1 cellular context compared by ENCODE assay signal in genomic region chr5:138241688-138242547, GRCh38.
TF ChIP-seq lines count a peak whose summit lies in the region.

No MANE protein-coding gene starts in this region.

TF ChIP-seq in GM12878, 131 proteins besides CTCF, POLR2A, EP300 and RAD21 (continued from another document):
- TF ChIP-seq, protein P1, sequence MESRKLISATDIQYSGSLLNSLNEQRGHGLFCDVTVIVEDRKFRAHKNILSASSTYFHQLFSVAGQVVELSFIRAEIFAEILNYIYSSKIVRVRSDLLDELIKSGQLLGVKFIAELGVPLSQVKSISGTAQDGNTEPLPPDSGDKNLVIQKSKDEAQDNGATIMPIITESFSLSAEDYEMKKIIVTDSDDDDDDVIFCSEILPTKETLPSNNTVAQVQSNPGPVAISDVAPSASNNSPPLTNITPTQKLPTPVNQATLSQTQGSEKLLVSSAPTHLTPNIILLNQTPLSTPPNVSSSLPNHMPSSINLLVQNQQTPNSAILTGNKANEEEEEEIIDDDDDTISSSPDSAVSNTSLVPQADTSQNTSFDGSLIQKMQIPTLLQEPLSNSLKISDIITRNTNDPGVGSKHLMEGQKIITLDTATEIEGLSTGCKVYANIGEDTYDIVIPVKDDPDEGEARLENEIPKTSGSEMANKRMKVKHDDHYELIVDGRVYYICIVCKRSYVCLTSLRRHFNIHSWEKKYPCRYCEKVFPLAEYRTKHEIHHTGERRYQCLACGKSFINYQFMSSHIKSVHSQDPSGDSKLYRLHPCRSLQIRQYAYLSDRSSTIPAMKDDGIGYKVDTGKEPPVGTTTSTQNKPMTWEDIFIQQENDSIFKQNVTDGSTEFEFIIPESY (IDR thresholded peaks at IDR 0.05): no peak
- no peak for TF ChIP-seq BHLHE40 (IDR thresholded peaks at IDR 0.05; ENCODE audit: borderline replicate concordance in 1 of 2, low read depth in 2 of 2, low read length in 1 of 2)
TF ChIP-seq in GM12878: peak in this region for 2.
